In the genomic region with DNA sequence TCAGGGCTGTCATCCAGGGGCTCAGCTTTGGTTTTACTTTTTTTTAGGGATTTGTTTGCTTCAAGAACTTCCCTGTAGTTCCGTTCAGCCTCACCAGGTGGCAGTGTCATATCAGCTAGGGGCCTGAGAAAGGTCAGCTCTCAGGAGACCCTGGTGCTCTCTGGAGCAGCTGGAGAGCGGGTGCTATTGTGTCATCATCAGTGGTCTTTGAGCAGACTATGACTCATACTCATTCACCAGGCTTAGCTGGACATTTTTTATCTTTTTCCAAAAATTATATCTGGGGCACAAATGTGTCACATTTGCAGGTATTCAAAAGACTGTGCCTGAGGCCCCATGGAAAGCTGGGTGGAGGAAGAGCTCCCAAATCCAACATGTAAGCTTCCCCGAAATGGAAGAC, we compare ENCODE assay signal across 8 cellular contexts. TPM values are rescaled to one million over a fixed set of nuclear protein-coding genes. Genes with fewer than 3 reads are reported as not detected.
DNase-seq lines count a peak whose midpoint lies in the region; ATAC-seq, FAIRE-seq and TF ChIP-seq lines count a peak whose summit lies in the region.

No MANE protein-coding gene starts in this region.

- CTCF ChIA-PET in H1 (lab: Charles Lee; ENCODE audit: partially characterized antibody): interaction anchor here (0.6 to 1.8 kb wide), 7 partner anchors 8 to 171 kb away, joined by 3 to 6 read pairs (median 3); partner anchors contain the start of genes FAHD2A and PROM2

- DNase-seq in activated effector memory CD4-positive, alpha-beta T cell treated with anti-CD3 and anti-CD28 coated beads, Interleukin-2, amount 50 U/mL, for 16 hours: peak; percentile 65
- no peak for DNase-seq in activated effector memory CD4-positive, alpha-beta T cell treated with Interleukin-2 at 50 U/mL for 16 hours
- DNase-seq in Karpas-422 (peak; percentile 88), RPMI7951 (ENCODE audit: low read depth) (peak; percentile 91), H1 (ENCODE audit: low read depth in 1 of 2, low spot score in 2 of 2) (peak; percentile 66 to 90), mucosa of gallbladder (ENCODE audit: low spot score) (peak; percentile 39), sciatic nerve (ENCODE audit: low spot score) (no peak)

- H3K9me2 ChIP-seq in Karpas-422 (replicated peaks; ENCODE audit: insufficient read depth, low read length): no peaks in the 10 kb centered on the region

- TF ChIP-seq RAD21 in H1 (IDR thresholded peaks at IDR 0.05 in 1 of 2, conservative IDR thresholded peaks at IDR 0.05 in 1 of 2; ENCODE audit: low read depth in 2 of 2, low read length in 2 of 2): peak; percentile 74 to 81

- H3K79me2 ChIP-seq in Karpas-422 (ENCODE audit: low read length) (no peaks in the 10 kb centered on the region), H1 (ENCODE audit: control insufficient read depth in 1 of 2, insufficient read depth in 2 of 2, low read length in 2 of 2) (no peaks in the 10 kb centered on the region)

- H2AK5ac ChIP-seq in H1 (ENCODE audit: low read depth, low read length): no peak overlapping the region

- TF ChIP-seq POLR2A in H1 (IDR thresholded peaks at IDR 0.05; ENCODE audit: control extremely low read depth in 1 of 2, low read depth in 2 of 2, low read length in 2 of 2): no peak

- no peak overlapping the region for H3K56ac ChIP-seq in H1 (replicated peaks; ENCODE audit: insufficient read length, low read depth, low read length)

- intact Hi-C loops in sciatic nerve (cut with DNase I): no loop called here

- no peaks in the 10 kb centered on the region for H3K23me2 ChIP-seq in H1 (ENCODE audit: low read depth, low read length)

- FAIRE-seq in H1 (lab: Jason Lieb, UNC): no peak

- no peak overlapping the region for H3K27ac Mint-ChIP-seq in activated T-helper 17 cell treated with anti-CD3 and anti-CD28 coated beads, Interleukin-2, amount 50 U/mL, for 72 hours

- no peaks in the 10 kb centered on the region for H3K36me3 Mint-ChIP-seq in activated T-helper 17 cell treated with anti-CD3 and anti-CD28 coated beads, Interleukin-2, amount 50 U/mL, for 72 hours (ENCODE audit: low read depth)

- WGBS in H1 (ENCODE audit: extremely low coverage in 1 of 2, insufficient coverage in 1 of 2, insufficient read length in 1 of 2, insufficient replicate concordance in 2 of 2, low coverage in 1 of 2, low lambda C conversion rate in 2 of 2, missing lambda C conversion rate in 1 of 2), 2 experiments: 58% methylated on average over 3 of the region's 3 CpGs; no CpG with 5 or more reads in 1 of the 2 experiments

- H3K79me1 ChIP-seq in H1 (ENCODE audit: low read depth, low read length): no peaks in the 10 kb centered on the region

- H2BK5ac ChIP-seq in H1 (ENCODE audit: low read depth, low read length): no peak overlapping the region

- no peak overlapping the region for H2BK120ac ChIP-seq in H1 (replicated peaks; ENCODE audit: low read depth, low read length)

- no peak for ATAC-seq in activated T-helper 17 cell treated with anti-CD3 and anti-CD28 coated beads, Interleukin-2, amount 50 U/mL, for 72 hours (replicated peaks)
- ATAC-seq in sciatic nerve: no peak

- no peaks in the 10 kb centered on the region for H3K4me1 ChIP-seq in Karpas-422 (ENCODE audit: low read length)
- H3K4me1 ChIP-seq in H1 (replicated peaks in 1 of 4; ENCODE audit: control insufficient read depth in 3 of 4, insufficient read depth in 4 of 4, low read length in 3 of 4): no peaks in the 10 kb centered on the region

- H3K36me3 ChIP-seq in Karpas-422 (ENCODE audit: insufficient read depth, low read length) (no peaks in the 10 kb centered on the region), H1 (ENCODE audit: control insufficient read depth in 2 of 4, insufficient read depth in 4 of 4, low read length in 3 of 4) (no peaks in the 10 kb centered on the region)

- no peak overlapping the region for H3K23ac ChIP-seq in H1 (ENCODE audit: insufficient read length)

- H3K18ac ChIP-seq in H1 (ENCODE audit: extremely low read depth, low read length): no peak overlapping the region

- H3K4me3 ChIP-seq in Karpas-422 (ENCODE audit: low read length): no peak overlapping the region
- no peak overlapping the region for H3K4me3 ChIP-seq in H1 (ENCODE audit: extremely low read depth in 1 of 4, insufficient read depth in 2 of 4, low read depth in 3 of 4, low read length in 4 of 4)

- no peak overlapping the region for H4K8ac ChIP-seq in H1 (ENCODE audit: extremely low read depth, insufficient read depth, low read length)

- H3K4me2 ChIP-seq in Karpas-422 (ENCODE audit: low read depth, low read length, poor library complexity, severe bottlenecking) (no peak overlapping the region), H1 (ENCODE audit: insufficient read depth in 1 of 2, low read depth in 2 of 2, low read length in 2 of 2) (no peak overlapping the region)

- H3K4me1 Mint-ChIP-seq in activated T-helper 17 cell treated with anti-CD3 and anti-CD28 coated beads, Interleukin-2, amount 50 U/mL, for 72 hours: no peaks in the 10 kb centered on the region

- TF ChIP-seq EP300 in H1 (IDR thresholded peaks at IDR 0.05; ENCODE audit: borderline replicate concordance in 1 of 2, low read depth in 2 of 2, low read length in 2 of 2): no peak

- H2BK20ac ChIP-seq in H1 (ENCODE audit: low read length): no peak overlapping the region

- no peak overlapping the region for H4K91ac ChIP-seq in H1 (replicated peaks; ENCODE audit: insufficient read length, low read length)

- H4K20me1 ChIP-seq in Karpas-422 (ENCODE audit: insufficient read depth, low read depth, low read length): no peaks in the 10 kb centered on the region
- H4K20me1 ChIP-seq in H1 (replicated peaks in 1 of 2; ENCODE audit: control insufficient read depth in 1 of 2, insufficient read depth in 2 of 2, low read length in 2 of 2): no peaks in the 10 kb centered on the region

- no peak overlapping the region for H2AFZ ChIP-seq in Karpas-422 (ENCODE audit: low read length)
- H2AFZ ChIP-seq in H1 (ENCODE audit: low read length): no peak overlapping the region

- H3K9ac ChIP-seq in Karpas-422 (ENCODE audit: low read length) (no peak overlapping the region), H1 (replicated peaks in 1 of 4; ENCODE audit: extremely low read depth in 1 of 4, low read depth in 3 of 4, low read length in 3 of 4) (no peak overlapping the region)

- H3K9me3 Mint-ChIP-seq in activated T-helper 17 cell treated with anti-CD3 and anti-CD28 coated beads, Interleukin-2, amount 50 U/mL, for 72 hours: peaks cover 12% of the 10 kb centered on the region

- no peaks in the 10 kb centered on the region for H3K9me3 ChIP-seq in Karpas-422 (ENCODE audit: low read length)
- H3K9me3 ChIP-seq in H1 (ENCODE audit: insufficient read depth in 2 of 2, low read depth in 1 of 2, low read length in 1 of 2): peaks cover 56 to 71% of the 10 kb centered on the region in 2 experiments

- no peak overlapping the region for H2BK15ac ChIP-seq in H1 (ENCODE audit: low read length)

- H2BK12ac ChIP-seq in H1 (ENCODE audit: low read depth, low read length): no peak overlapping the region

- H3K27me3 ChIP-seq in Karpas-422 (ENCODE audit: low read length): no peaks in the 10 kb centered on the region
- no peaks in the 10 kb centered on the region for H3K27me3 ChIP-seq in H1 (replicated peaks in 1 of 4; ENCODE audit: control insufficient read depth in 3 of 4, extremely low read depth in 1 of 4, insufficient read depth in 3 of 4, low read length in 3 of 4)

- POLR2A ChIA-PET in H1 (lab: Charles Lee; ENCODE audit: partially characterized antibody): no interaction called here

- H4K5ac ChIP-seq in H1 (ENCODE audit: insufficient read length, low read depth, low read length): no peak overlapping the region

- no peak overlapping the region for H3K14ac ChIP-seq in H1 (ENCODE audit: insufficient read length)

- H3K27me3 Mint-ChIP-seq in activated T-helper 17 cell treated with anti-CD3 and anti-CD28 coated beads, Interleukin-2, amount 50 U/mL, for 72 hours: no peaks in the 10 kb centered on the region

- H3K4me3 Mint-ChIP-seq in activated T-helper 17 cell treated with anti-CD3 and anti-CD28 coated beads, Interleukin-2, amount 50 U/mL, for 72 hours: no peak overlapping the region

- TF ChIP-seq CTCF in H1 (IDR thresholded peaks at IDR 0.05; ENCODE audit: control extremely low read depth in 1 of 3, insufficient read depth in 1 of 3, low read depth in 1 of 3, low read length in 3 of 3): peak; percentile 41 to 64 (median 62)

- H3K27ac ChIP-seq in Karpas-422 (ENCODE audit: low read length): no peak overlapping the region
- no peak overlapping the region for H3K27ac ChIP-seq in H1 (ENCODE audit: low read depth, low read length)

- H3K4ac ChIP-seq in H1 (replicated peaks; ENCODE audit: insufficient read length, low read depth, low read length): no peak overlapping the region

RNA-seq across cellular contexts. Expression of gene ZNF892, which starts 24.4 kb away (rescaled TPM):
- 1.1 and 3.5 TPM in 2 replicates for total RNA-seq in Karpas-422 (2014; rRNA removed; shearing (Covaris generic); ENCODE audit: low replicate concordance)
- total RNA-seq in RPMI7951 (2014; rRNA removed; shearing (Covaris generic)): 2.2 and 3.8 TPM in 2 replicates
- 10.7 and 10.8 TPM in 2 replicates for total RNA-seq in H1 (2021; fragmentation: NEBNext Ultra II Directional; extraction: Animal tissue kit (Norgen Biotek cat#: 25700))
- polyA plus RNA-seq in H1 (2011; rRNA removed): 1.4 and 1.5 TPM in 2 replicates
- polyA plus RNA-seq in H1 (2011; cell fraction: cytosol; rRNA removed): 2.5 TPM
- 3.3 TPM for polyA plus RNA-seq in H1 (2011; cell fraction: nucleus; rRNA removed)
- 1.3 to 2.5 TPM (median 1.6 TPM) in 4 replicates for polyA plus RNA-seq in H1 (2012, experiment 1 of 2)
- 0.12 TPM for polyA plus RNA-seq in H1 (2012, experiment 2 of 2)
- 2.7 TPM for polyA plus RNA-seq in H1 (2013, experiment 1 of 2)
- 2.3 TPM for polyA plus RNA-seq in H1 (2013, experiment 2 of 2)
- 12.8 and 19.4 TPM in 2 replicates for polyA minus RNA-seq in H1 (2011; rRNA and poly(A)+ RNA removed)
- 12.3 TPM for polyA minus RNA-seq in H1 (2011; cell fraction: cytosol; rRNA and poly(A)+ RNA removed)
- 18.1 TPM for polyA minus RNA-seq in H1 (2011; cell fraction: nucleus; rRNA and poly(A)+ RNA removed)
- total RNA-seq in mucosa of gallbladder (7.8 TPM), sciatic nerve (8.5 TPM)
- total RNA-seq in activated T-helper 17 cell treated with anti-CD3 and anti-CD28 coated beads, Interleukin-2, amount 50 U/mL, for 72 hours: 1 to 10 TPM; 2.9 to 3.5 TPM

RNA-seq across cellular contexts. Expression of gene PROM2, which starts 42.5 kb away (rescaled TPM):
- 0.07 and 0.72 TPM in 2 replicates for total RNA-seq in Karpas-422 (2014; rRNA removed; shearing (Covaris generic); ENCODE audit: low replicate concordance)
- 1.8 and 2.4 TPM in 2 replicates for total RNA-seq in RPMI7951 (2014; rRNA removed; shearing (Covaris generic))
- total RNA-seq in H1 (2021; fragmentation: NEBNext Ultra II Directional; extraction: Animal tissue kit (Norgen Biotek cat#: 25700)): 3.8 and 4.6 TPM in 2 replicates
- 1.6 and 2.6 TPM in 2 replicates for polyA plus RNA-seq in H1 (2011; rRNA removed)
- polyA plus RNA-seq in H1 (2011; cell fraction: cytosol; rRNA removed): 0.72 TPM
- polyA plus RNA-seq in H1 (2011; cell fraction: nucleus; rRNA removed): 6.7 TPM
- 0.66 to 2.7 TPM (median 2.0 TPM) in 4 replicates for polyA plus RNA-seq in H1 (2012, experiment 1 of 2)
- 1.6 TPM for polyA plus RNA-seq in H1 (2012, experiment 2 of 2)
- 7.0 TPM for polyA plus RNA-seq in H1 (2013, experiment 1 of 2)
- polyA plus RNA-seq in H1 (2013, experiment 2 of 2): 6.0 TPM
- 0.47 and 1.6 TPM in 2 replicates for polyA minus RNA-seq in H1 (2011; rRNA and poly(A)+ RNA removed)
- polyA minus RNA-seq in H1 (2011; cell fraction: cytosol; rRNA and poly(A)+ RNA removed): 1.8 TPM
- polyA minus RNA-seq in H1 (2011; cell fraction: nucleus; rRNA and poly(A)+ RNA removed): 6.0 TPM
- total RNA-seq in mucosa of gallbladder (202 TPM), sciatic nerve (3.0 TPM)
- under 1 TPM; 0.90 to 0.91 TPM for total RNA-seq in activated T-helper 17 cell treated with anti-CD3 and anti-CD28 coated beads, Interleukin-2, amount 50 U/mL, for 72 hours

Comparison
In these comparisons a context has a peak if more than half of its experiments do, and no peak if none do; other contexts are left out.
1. DNase-seq: peak in activated effector memory CD4-positive, alpha-beta T cell treated with anti-CD3 and anti-CD28 coated beads, Interleukin-2, amount 50 U/mL, for 16 hours (single experiment), Karpas-422 (single experiment), RPMI7951 (single experiment), H1 (2 of 2) and mucosa of gallbladder (single experiment); none in activated effector memory CD4-positive, alpha-beta T cell treated with Interleukin-2 at 50 U/mL for 16 hours (single experiment) and sciatic nerve (single experiment).
2. RNA of gene PROM2, which starts 42.5 kb away (total RNA-seq): 202 TPM in mucosa of gallbladder (single experiment); 3.8 to 4.6 TPM in H1, 3.0 TPM in sciatic nerve (single experiment), 1.8 to 2.4 TPM in RPMI7951, 0.90 to 0.91 TPM in activated T-helper 17 cell treated with anti-CD3 and anti-CD28 coated beads, Interleukin-2, amount 50 U/mL, for 72 hours and 0.07 to 0.72 TPM in Karpas-422; every median in the first group is over 10 times any median in the second.